26 cellular contexts compared by ENCODE assay signal in genomic region chr22:47260551-47260950, GRCh38.
"Had no signal": no experiment of that assay in that cellular context is flagged by ENCODE, and none has a peak within 500 bp of the region (broad histone marks: within the 10 kb centered on the region; RNA-seq: fewer than 3 reads in every experiment).

No MANE protein-coding gene starts in this region.

- H3K4me1 ChIP-seq: colonic mucosa, esophagus muscularis mucosa, left lung, sigmoid colon, stomach, suprapubic skin, transverse colon, uterus had no signal

- H3K27ac ChIP-seq: colonic mucosa, dorsolateral prefrontal cortex, esophagus muscularis mucosa, left lung, sigmoid colon, stomach, suprapubic skin, transverse colon, uterus had no signal

- H3K36me3 Mint-ChIP-seq: activated CD4-positive, alpha-beta memory T cell treated with anti-CD3 and anti-CD28 coated beads for 36 hours; activated naive CD8-positive, alpha-beta T cell treated with anti-CD3 and anti-CD28 coated beads for 36 hours; naive thymus-derived CD4-positive, alpha-beta T cell; stimulated activated memory B cell treated with anti-CD40 and anti-IgM and Interleukin-4, amounts not matched to agents 10 μg/mL and 1 μg/mL and 100 μg/mL, for 72 hours had no signal

- DNase-seq: activated CD4-positive, alpha-beta memory T cell treated with anti-CD3 and anti-CD28 coated beads for 36 hours; activated CD4-positive, alpha-beta T cell treated with anti-CD3 and anti-CD28 coated beads for 48 hours; activated naive CD4-positive, alpha-beta T cell treated with Interleukin-2 at 50 U/mL for 16 hours; activated naive CD8-positive, alpha-beta T cell treated with anti-CD3 and anti-CD28 coated beads for 36 hours; activated T-cell treated with anti-CD3 and anti-CD28 coated beads, Interleukin-2, amount 50 U/mL, for 48 hours; colonic mucosa; dorsolateral prefrontal cortex; effector memory CD8-positive, alpha-beta T cell; hippocampal formation; kidney glomerular epithelial cell; left lung; naive thymus-derived CD4-positive, alpha-beta T cell; sigmoid colon; stimulated activated CD4-positive, alpha-beta T cell treated with anti-CD3 and anti-CD28 coated beads, Interleukin-15, amount 100 ng/mL, for 24 hours; stomach; transverse colon; uterus had no signal

- FAIRE-seq: astrocyte, endothelial cell of umbilical vein, frontal cortex had no signal

- H3K27ac Mint-ChIP-seq: activated CD4-positive, alpha-beta memory T cell treated with anti-CD3 and anti-CD28 coated beads for 36 hours; activated naive CD8-positive, alpha-beta T cell treated with anti-CD3 and anti-CD28 coated beads for 36 hours; effector memory CD8-positive, alpha-beta T cell; naive thymus-derived CD4-positive, alpha-beta T cell; stimulated activated memory B cell treated with anti-CD40 and anti-IgM and Interleukin-4, amounts not matched to agents 10 μg/mL and 1 μg/mL and 100 μg/mL, for 72 hours had no signal

- H3K4me2 ChIP-seq: smooth muscle cell had no signal

- H3K27me3 ChIP-seq: colonic mucosa, transverse colon, uterus had no signal

- ATAC-seq: effector memory CD8-positive, alpha-beta T cell; left lung; naive thymus-derived CD4-positive, alpha-beta T cell; stimulated activated memory B cell treated with anti-CD40 and anti-IgM and Interleukin-4, amounts not matched to agents 10 μg/mL and 1 μg/mL and 100 μg/mL, for 72 hours had no signal

- H3K36me3 ChIP-seq: colonic mucosa, esophagus muscularis mucosa, left lung, sigmoid colon, stomach, suprapubic skin, transverse colon, uterus had no signal

- H3K4me3 ChIP-seq: colonic mucosa, dorsolateral prefrontal cortex, esophagus muscularis mucosa, left lung, lung, sigmoid colon, smooth muscle cell, stomach, suprapubic skin, transverse colon, uterus had no signal

- H3K4me3 Mint-ChIP-seq: activated CD4-positive, alpha-beta memory T cell treated with anti-CD3 and anti-CD28 coated beads for 36 hours; activated naive CD8-positive, alpha-beta T cell treated with anti-CD3 and anti-CD28 coated beads for 36 hours; effector memory CD8-positive, alpha-beta T cell; naive thymus-derived CD4-positive, alpha-beta T cell; neural crest cell; stimulated activated memory B cell treated with anti-CD40 and anti-IgM and Interleukin-4, amounts not matched to agents 10 μg/mL and 1 μg/mL and 100 μg/mL, for 72 hours had no signal

- H3K9me3 Mint-ChIP-seq: activated CD4-positive, alpha-beta memory T cell treated with anti-CD3 and anti-CD28 coated beads for 36 hours; activated naive CD8-positive, alpha-beta T cell treated with anti-CD3 and anti-CD28 coated beads for 36 hours; effector memory CD8-positive, alpha-beta T cell; stimulated activated memory B cell treated with anti-CD40 and anti-IgM and Interleukin-4, amounts not matched to agents 10 μg/mL and 1 μg/mL and 100 μg/mL, for 72 hours had no signal

- H3K4me1 Mint-ChIP-seq: activated naive CD8-positive, alpha-beta T cell treated with anti-CD3 and anti-CD28 coated beads for 36 hours; naive thymus-derived CD4-positive, alpha-beta T cell; neural crest cell; stimulated activated memory B cell treated with anti-CD40 and anti-IgM and Interleukin-4, amounts not matched to agents 10 μg/mL and 1 μg/mL and 100 μg/mL, for 72 hours had no signal
